8 cellular contexts compared by ENCODE assay signal in the genomic region with DNA sequence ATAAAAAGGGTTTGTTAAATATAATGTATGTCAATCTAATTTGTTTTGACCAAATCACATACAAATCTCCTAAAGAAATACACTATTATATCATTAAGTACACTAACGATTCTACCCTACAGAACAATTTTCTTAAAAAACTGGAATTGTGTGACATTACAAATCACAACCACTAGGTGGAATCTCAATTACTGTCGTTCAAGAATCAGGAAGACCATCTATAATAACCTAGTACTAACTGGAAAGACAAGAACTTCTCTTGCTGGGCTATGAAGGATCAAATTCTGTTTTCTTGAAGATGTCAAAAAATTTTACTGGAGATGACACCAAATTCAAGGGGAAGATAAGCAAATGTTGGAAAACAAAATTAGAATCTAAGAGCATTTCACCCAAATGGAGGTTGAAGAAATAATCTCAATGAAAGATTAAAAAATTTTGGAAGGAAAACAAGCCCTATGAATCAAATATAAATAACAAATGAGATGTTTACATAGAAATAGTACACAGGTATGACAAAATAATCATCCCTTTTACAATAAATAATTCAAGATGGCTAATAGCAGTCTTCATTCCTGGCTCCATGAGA.
A peak's percentile ranks its signal among the peaks of the same experiment; 100 is the strongest.
DNase-seq lines count a peak whose midpoint lies in the region; ATAC-seq, FAIRE-seq and TF ChIP-seq lines count a peak whose summit lies in the region.

No MANE protein-coding gene starts in this region.

- H3K9ac ChIP-seq in IMR-90 (ENCODE audit: low read depth, low read length), result no peak overlapping the region

- H2BK15ac ChIP-seq in IMR-90 (ENCODE audit: low read depth, low read length), result no peak overlapping the region

- H3K36me3 Mint-ChIP-seq in glutamatergic neuron (ENCODE audit: unreplicated experiment), result no peaks in the 10 kb centered on the region

- CTCF ChIA-PET in BJ (lab: Yijun Ruan, JAX), result interaction anchor here (1.0 to 2.3 kb wide), 4 partner anchors 9 to 54 kb away, joined by 3 to 14 read pairs (median 3); no protein-coding TSS in a partner anchor
- CTCF ChIA-PET in IMR-90 (lab: Yijun Ruan, JAX), result no interaction called here

- peaks cover 3% of the 10 kb centered on the region; the same call in 1 of the 2 replicates for H3K9me1 ChIP-seq in IMR-90 (ENCODE audit: insufficient read depth, low read length)

- peak; percentile 41 for TF ChIP-seq CTCF in BJ (IDR thresholded peaks at IDR 0.05; ENCODE audit: insufficient read depth, low read depth, low read length)
- peak; percentile 52 for TF ChIP-seq CTCF in IMR-90 (conservative IDR thresholded peaks at IDR 0.05; ENCODE audit: low read depth, low read length)
- peak; percentile 87 for TF ChIP-seq CTCF in glutamatergic neuron (IDR thresholded peaks at IDR 0.05; ENCODE audit: partially characterized antibody, unreplicated experiment)
- peak; percentile 24 to 44 (median 40) for TF ChIP-seq CTCF in tibial nerve (IDR thresholded peaks at IDR 0.05)
- peak in 2 of 5 experiments; percentile 22 to 43 for TF ChIP-seq CTCF in gastrocnemius medialis (IDR thresholded peaks at IDR 0.05 in 4 of 5, conservative IDR thresholded peaks at IDR 0.05 in 1 of 5)

- no peaks in the 10 kb centered on the region; the same call in 1 of the 2 replicates for H4K20me1 ChIP-seq in IMR-90 (ENCODE audit: insufficient read depth, low read length)

- TF ChIP-seq EP300 in tibial nerve (IDR thresholded peaks at IDR 0.05), result no peak

- no peak overlapping the region for H3K4me2 ChIP-seq in IMR-90 (ENCODE audit: low read depth, low read length)

- H2AK5ac ChIP-seq in IMR-90 (ENCODE audit: low read depth, low read length), result no peak overlapping the region

- H2BK20ac ChIP-seq in IMR-90 (ENCODE audit: low read depth, low read length), result no peak overlapping the region

- H3K23ac ChIP-seq in IMR-90 (ENCODE audit: low read depth, low read length), result no peak overlapping the region

- H3K79me1 ChIP-seq in IMR-90 (ENCODE audit: low read depth in 1 of 2, low read length in 2 of 2), result peaks cover 10 to 29% of the 10 kb centered on the region in 2 experiments

- peaks cover 6% of the 10 kb centered on the region for H3K4me1 Mint-ChIP-seq in glutamatergic neuron (ENCODE audit: low read depth, unreplicated experiment)

- ATAC-seq in GM18519 (IDR thresholded peaks at IDR 0.05; ENCODE audit: low FRiP score, unreplicated experiment), result peak; percentile 51
- 0 out of 2 replicates have a peak, but pooled peaks have one; percentile 36 for ATAC-seq in IMR-90 (ENCODE audit: low read depth)
- ATAC-seq in gastrocnemius medialis, result no peak

- H3K27ac Mint-ChIP-seq in glutamatergic neuron (ENCODE audit: unreplicated experiment), result no peak overlapping the region

- no peaks in the 10 kb centered on the region for H3K36me3 ChIP-seq in BJ (ENCODE audit: control insufficient read depth, insufficient read depth, low read length)
- H3K36me3 ChIP-seq in IMR-90 (ENCODE audit: control insufficient read depth, insufficient read depth, low read length), result peaks cover 12% of the 10 kb centered on the region
- peaks cover 0 to 17% (median 0%) of the 10 kb centered on the region in 3 donors for H3K36me3 ChIP-seq in tibial nerve
- H3K36me3 ChIP-seq in gastrocnemius medialis, result no peaks in the 10 kb centered on the region

- no peak overlapping the region for H2AFZ ChIP-seq in IMR-90 (replicated peaks; ENCODE audit: low read length, poor library complexity)

- intact Hi-C loops in IMR-90 (cut with micrococcal nuclease), result loop anchor here (1.0 to 10.0 kb wide), 5 partner anchors 111 to 778 kb away; a partner anchor contains a TSS
- intact Hi-C loops in gastrocnemius medialis (cut with DNase I; ENCODE audit: low total_unique reads), result no loop called here

- no peak overlapping the region for H2BK120ac ChIP-seq in IMR-90 (ENCODE audit: low read depth, low read length)

- DNase-seq in BJ (ENCODE audit: low read depth) (no peak), IMR-90 (peak; percentile 48), glutamatergic neuron (no peak), tibial nerve (ENCODE audit: low spot score in 2 of 2) (no peak), gastrocnemius medialis (no peak)
- DNase-seq in activated CD8-positive, alpha-beta memory T cell treated with anti-CD3 and anti-CD28 coated beads, Interleukin-2, amount 50 U/mL, for 48 hours, result no peak

- in situ Hi-C loops in IMR-90 (cut with MboI; ENCODE audit: low sequenced_read_pairs) (loop anchor here (25.0 kb wide), 1 partner anchor 751 kb away; a partner anchor contains a TSS), gastrocnemius medialis (cut with MboI; ENCODE audit: low sequenced_read_pairs in 4 of 4) (no loop called here)

- dilution Hi-C loops in IMR-90 (cut with HindIII; ENCODE audit: low sequenced_read_pairs, unreplicated experiment), result no loop called here

- H3K4me3 ChIP-seq in BJ (ENCODE audit: low read depth, low read length) (no peak overlapping the region), IMR-90 (ENCODE audit: insufficient read depth, low read depth, low read length) (no peak overlapping the region), tibial nerve (no peak overlapping the region), gastrocnemius medialis (no peak overlapping the region)

- WGBS in IMR-90 (ENCODE audit: extremely low coverage in 2 of 2, insufficient read length in 1 of 2), 2 experiments, result no CpG with 5 or more reads among the region's 2 CpGs
- WGBS in tibial nerve, 2 donors, result 27 to 32% methylated on average over 2 of the region's 2 CpGs

- no peak overlapping the region for H4K5ac ChIP-seq in IMR-90 (ENCODE audit: low read depth, low read length)

- H2AK9ac ChIP-seq in IMR-90 (replicated peaks; ENCODE audit: low read depth, low read length, poor library complexity), result no peak overlapping the region

- TF ChIP-seq RAD21 in IMR-90 (IDR thresholded peaks at IDR 0.05; ENCODE audit: low read length), result peak; percentile 47

- no peak overlapping the region for H3K4me3 Mint-ChIP-seq in glutamatergic neuron (ENCODE audit: unreplicated experiment)

- H3K9me3 Mint-ChIP-seq in glutamatergic neuron (ENCODE audit: unreplicated experiment), result no peaks in the 10 kb centered on the region

- H3K4me1 ChIP-seq in IMR-90 (ENCODE audit: control insufficient read depth, insufficient read depth, low read length) (peaks cover 4% of the 10 kb centered on the region), tibial nerve (peaks cover 0 to 7% (median 0%) of the 10 kb centered on the region in 4 donors), gastrocnemius medialis (peaks cover 0 to 12% of the 10 kb centered on the region in 2 donors)

- no peak overlapping the region for H3K27ac ChIP-seq in IMR-90 (ENCODE audit: insufficient read depth, low read length)
- peak overlapping the region in 1 of 4 donors; percentile 9 for H3K27ac ChIP-seq in tibial nerve
- peak overlapping the region in 2 of 4 donors; percentile 8 to 33 for H3K27ac ChIP-seq in gastrocnemius medialis

- H2BK5ac ChIP-seq in IMR-90 (ENCODE audit: low read depth, low read length, poor library complexity, severe bottlenecking), result no peak overlapping the region

- H4K91ac ChIP-seq in IMR-90 (ENCODE audit: insufficient read depth, low read depth, low read length), result no peak overlapping the region

- POLR2A ChIA-PET in BJ (lab: Charles Lee) (interaction anchor here (0.6 kb wide), 1 partner anchor 1344 kb away, joined by 3 read pairs; no protein-coding TSS in a partner anchor), IMR-90 (lab: Charles Lee; ENCODE audit: unreplicated experiment) (no interaction called here)

- H3K9me3 ChIP-seq in IMR-90 (ENCODE audit: control insufficient read depth, insufficient read depth, low read length) (no peaks in the 10 kb centered on the region), tibial nerve (no peaks in the 10 kb centered on the region), gastrocnemius medialis (no peaks in the 10 kb centered on the region)

- H3K14ac ChIP-seq in IMR-90 (replicated peaks; ENCODE audit: low read depth, low read length), result no peak overlapping the region

- BruUV-seq in IMR-90 (replicated peaks; lab: Mats Ljungman, UMichigan), result no TSS peak

- H4K8ac ChIP-seq in IMR-90 (ENCODE audit: low read depth in 2 of 2, low read length in 2 of 2), result no peak overlapping the region

- no peak for TF ChIP-seq POLR2A in IMR-90 (IDR thresholded peaks at IDR 0.05; ENCODE audit: low read depth, low read length)
- TF ChIP-seq POLR2A in tibial nerve (IDR thresholded peaks at IDR 0.05), result no peak
- no peak for TF ChIP-seq POLR2A in gastrocnemius medialis (IDR thresholded peaks at IDR 0.05)

- H3K27me3 Mint-ChIP-seq in glutamatergic neuron (ENCODE audit: unreplicated experiment), result no peaks in the 10 kb centered on the region

- no peak overlapping the region for H3K18ac ChIP-seq in IMR-90 (ENCODE audit: low read depth, low read length)

- H3K56ac ChIP-seq in IMR-90 (ENCODE audit: extremely low read depth, insufficient read depth, low read length), result no peak overlapping the region

- no peak overlapping the region for H3K4ac ChIP-seq in IMR-90 (ENCODE audit: low read depth, low read length)

- H3K27me3 ChIP-seq in BJ (ENCODE audit: control insufficient read depth, insufficient read depth, low read length) (no peaks in the 10 kb centered on the region), IMR-90 (ENCODE audit: control insufficient read depth, insufficient read depth, low read length) (no peaks in the 10 kb centered on the region), tibial nerve (no peaks in the 10 kb centered on the region), gastrocnemius medialis (no peaks in the 10 kb centered on the region)

- peak; percentile 96 for FAIRE-seq in TTC549 (lab: Jason Lieb, UNC)

TF ChIP-seq in IMR-90, 13 proteins besides CTCF, POLR2A, EP300 and RAD21:
- TF ChIP-seq SMC3 (IDR thresholded peaks at IDR 0.05; ENCODE audit: low read depth, low read length), result peak; percentile 47; the same call in 1 of the 2 replicates
- TF ChIP-seq, protein P1, sequence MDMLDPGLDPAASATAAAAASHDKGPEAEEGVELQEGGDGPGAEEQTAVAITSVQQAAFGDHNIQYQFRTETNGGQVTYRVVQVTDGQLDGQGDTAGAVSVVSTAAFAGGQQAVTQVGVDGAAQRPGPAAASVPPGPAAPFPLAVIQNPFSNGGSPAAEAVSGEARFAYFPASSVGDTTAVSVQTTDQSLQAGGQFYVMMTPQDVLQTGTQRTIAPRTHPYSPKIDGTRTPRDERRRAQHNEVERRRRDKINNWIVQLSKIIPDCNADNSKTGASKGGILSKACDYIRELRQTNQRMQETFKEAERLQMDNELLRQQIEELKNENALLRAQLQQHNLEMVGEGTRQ (IDR thresholded peaks at IDR 0.05; ENCODE audit: low read depth, low read length), result no peak

Comparison
In these comparisons a context has a peak if more than half of its experiments do, and no peak if none do; other contexts are left out.
1. ATAC-seq: peak in GM18519 (single experiment) and IMR-90 (single experiment); none in gastrocnemius medialis (0 of 2).